1 cellular context compared by ENCODE assay signal in the genomic region with DNA sequence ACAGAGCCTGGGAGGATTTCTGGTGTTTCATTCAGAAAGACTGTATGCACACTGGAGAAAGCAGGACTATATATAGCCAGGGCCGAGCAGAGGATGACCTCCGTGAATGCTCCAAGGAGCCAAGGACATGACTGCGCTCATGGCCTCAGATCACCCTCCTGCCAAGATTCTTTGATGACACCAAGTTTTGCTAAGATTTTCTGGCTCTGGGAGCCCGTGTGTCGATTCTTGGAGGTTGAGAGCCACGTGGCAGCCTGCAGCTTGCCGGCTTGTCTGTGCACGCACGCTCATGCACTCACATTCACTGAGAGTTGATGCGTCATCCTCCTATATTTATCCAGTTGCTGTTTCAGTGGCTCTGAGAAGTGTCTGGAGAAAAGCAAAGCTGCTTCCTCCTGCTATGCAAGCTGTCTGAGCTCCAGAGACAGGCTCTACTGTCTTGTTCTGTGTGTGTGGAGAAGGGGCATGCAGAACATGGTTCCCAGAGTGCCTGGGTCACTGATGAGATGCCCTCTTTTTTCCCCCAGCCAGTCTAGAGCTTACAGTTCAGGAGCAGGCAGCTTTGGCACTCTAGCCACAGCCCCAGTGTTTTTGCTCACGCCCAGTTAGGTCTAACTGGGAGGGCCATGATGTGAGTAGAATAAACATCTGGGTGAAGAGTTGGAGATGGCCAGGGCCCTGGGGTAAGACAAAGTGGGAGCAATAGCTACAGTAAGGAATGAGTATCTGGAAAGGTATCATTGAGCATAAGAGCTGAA.
TF ChIP-seq lines count a peak whose summit lies in the region.

No MANE protein-coding gene starts in this region.

TF ChIP-seq in IMR-90, 13 proteins besides CTCF, POLR2A, EP300 and RAD21:
- TF ChIP-seq BHLHE40 (IDR thresholded peaks at IDR 0.05; ENCODE audit: low read depth, low read length), result peak; percentile 82
- peak; percentile 77 for TF ChIP-seq USF2 (IDR thresholded peaks at IDR 0.05; ENCODE audit: low read depth, low read length)
- TF ChIP-seq NFE2L2 (IDR thresholded peaks at IDR 0.05; ENCODE audit: low read depth, low read length), result peak; percentile 55; the same call in 1 of the 2 replicates
- no peak for TF ChIP-seq CHD1 (IDR thresholded peaks at IDR 0.05; ENCODE audit: low read depth, low read length)
- TF ChIP-seq CEBPB (IDR thresholded peaks at IDR 0.05; ENCODE audit: low read depth, low read length), result no peak
- no peak for TF ChIP-seq MAFK (IDR thresholded peaks at IDR 0.05; ENCODE audit: low read depth, low read length)
- peak; percentile 77 for TF ChIP-seq FOS (IDR thresholded peaks at IDR 0.05; ENCODE audit: low read depth, low read length)
- TF ChIP-seq MXI1 (IDR thresholded peaks at IDR 0.05; ENCODE audit: borderline replicate concordance, low read depth, low read length), result peak; percentile 94
- TF ChIP-seq RCOR1 (IDR thresholded peaks at IDR 0.05; ENCODE audit: insufficient replicate concordance, low read length), result no peak
- no peak for TF ChIP-seq SMC3 (IDR thresholded peaks at IDR 0.05; ENCODE audit: low read depth, low read length)
TF ChIP-seq in IMR-90: peak in this region for 5.
